ENCODE assay signal across 1 cellular context in the genomic region with DNA sequence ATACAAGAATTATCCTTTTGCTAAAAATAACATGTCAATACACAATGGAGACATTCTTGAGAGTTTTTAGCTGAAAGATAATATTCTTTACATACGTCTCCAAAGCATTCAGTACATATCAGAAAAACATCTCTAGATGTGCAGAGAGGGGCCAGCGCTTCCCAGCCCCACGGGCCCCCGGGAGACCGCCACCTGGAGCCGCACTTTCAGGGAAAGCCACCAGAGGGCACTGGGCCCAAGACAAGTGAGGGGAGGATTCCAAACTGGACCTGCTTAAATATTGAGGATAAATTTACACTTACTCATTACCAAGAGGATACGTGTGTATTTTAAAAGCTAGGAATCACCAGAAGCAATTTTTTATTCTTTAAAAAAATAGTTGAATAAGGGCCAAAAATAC.
TF ChIP-seq lines count a peak whose summit lies in the region.

No MANE protein-coding gene starts in this region.

TF ChIP-seq in Ishikawa, 13 proteins besides CTCF, POLR2A, EP300 and RAD21:
- TF ChIP-seq CREB1 (IDR thresholded peaks at IDR 0.05; ENCODE audit: low read depth), result no peak
- TF ChIP-seq NFIC (IDR thresholded peaks at IDR 0.05), result no peak
- no peak for TF ChIP-seq FOXM1 (IDR thresholded peaks at IDR 0.05; ENCODE audit: borderline replicate concordance, low read depth)
- no peak for TF ChIP-seq YY1 (IDR thresholded peaks at IDR 0.05; ENCODE audit: low read depth)
- no peak for TF ChIP-seq REST (IDR thresholded peaks at IDR 0.05; ENCODE audit: low read depth)
- no peak for TF ChIP-seq EGR1 (IDR thresholded peaks at IDR 0.05)
- no peak for TF ChIP-seq TCF12 (IDR thresholded peaks at IDR 0.05; ENCODE audit: low read depth)
- TF ChIP-seq CEBPB (IDR thresholded peaks at IDR 0.05), result no peak
- no peak for TF ChIP-seq USF1 (IDR thresholded peaks at IDR 0.05)
- TF ChIP-seq TAF1 (IDR thresholded peaks at IDR 0.05; ENCODE audit: low read depth), result no peak
